In genomic region chr16:71484006-71484893, GRCh38 we compare ENCODE assay signal across 8 cellular contexts. TPM values are rescaled to one million over a fixed set of nuclear protein-coding genes. Genes with fewer than 3 reads are reported as not detected.
DNase-seq lines count a peak whose midpoint lies in the region; ATAC-seq and FAIRE-seq lines count a peak whose summit lies in the region.

No MANE protein-coding gene starts in this region.

- no peaks in the 10 kb centered on the region for H3K36me3 Mint-ChIP-seq in activated T-helper 1 cell treated with anti-CD3 and anti-CD28 coated beads, Interleukin-12 subunit alpha, Interleukin-12 subunit beta, Interleukin-2, Interleukin-4 antibody, amounts not matched to agents 30 ng/mL and 10 ng/mL and 1 ng/mL, durations not matched to agents 14 hours and 24 hours and 36 hours (ENCODE audit: low read depth)
- no peaks in the 10 kb centered on the region for H3K36me3 Mint-ChIP-seq in naive B cell
- peaks cover 14% of the 10 kb centered on the region for H3K36me3 Mint-ChIP-seq in stimulated activated effector memory CD8-positive, alpha-beta T cell treated with anti-CD3 and anti-CD28 coated beads, Interleukin-12 subunit alpha, Interleukin-12 subunit beta, amount 100 ng/mL, for 72 hours

- ATAC-seq in GM21723 (IDR thresholded peaks at IDR 0.05; ENCODE audit: unreplicated experiment) (peak; percentile 88), naive B cell (ENCODE audit: low read depth in 2 of 2) (peak; percentile 78 to 84)
- ATAC-seq in stimulated activated effector memory CD8-positive, alpha-beta T cell treated with anti-CD3 and anti-CD28 coated beads, Interleukin-12 subunit alpha, Interleukin-12 subunit beta, amount 100 ng/mL, for 72 hours: peak; percentile 92

- peak; percentile 83 for DNase-seq in DMS53 treated with DMSO at 0.1 percent for 48 hours (lab: John Stamatoyannopoulos, UW; ENCODE audit: unreplicated experiment)
- peak; percentile 86 for DNase-seq in KBM-7
- DNase-seq in RCC 7860 (ENCODE audit: low spot score): peak; percentile 82
- DNase-seq in activated T-helper 1 cell treated with anti-CD3 and anti-CD28 coated beads, Interleukin-12 subunit alpha, Interleukin-12 subunit beta, Interleukin-2, Interleukin-4 antibody, amounts not matched to agents 30 ng/mL and 10 ng/mL and 1 ng/mL, durations not matched to agents 14 hours and 24 hours and 36 hours (ENCODE audit: low spot score): peak; percentile 67
- DNase-seq in fibroblast of gingiva (ENCODE audit: low read depth): peak; percentile 93
- peak; percentile 87 for DNase-seq in naive B cell
- peak; percentile 57 to 86 for DNase-seq in stimulated activated effector memory CD8-positive, alpha-beta T cell treated with anti-CD3 and anti-CD28 coated beads, Interleukin-12 subunit alpha, Interleukin-12 subunit beta, amount 100 ng/mL, for 72 hours (ENCODE audit: low spot score in 2 of 2)

- intact Hi-C loops in activated T-helper 1 cell treated with anti-CD3 and anti-CD28 coated beads, Interleukin-12 subunit alpha, Interleukin-12 subunit beta, Interleukin-2, Interleukin-4 antibody, amounts not matched to agents 30 ng/mL and 10 ng/mL and 1 ng/mL, durations not matched to agents 14 hours and 24 hours and 36 hours (cut with micrococcal nuclease): loop anchor here (1.0 to 5.0 kb wide), 6 partner anchors 17 to 608 kb away; partner anchors contain the start of genes DHODH, DHX38, TXNL4B and ZNF23

- in situ Hi-C loops in KBM-7 (cut with MboI; ENCODE audit: low pct_unique_long_range_greater_than_20kb, low sequenced_read_pairs): no loop called here

- H3K27me3 Mint-ChIP-seq in activated T-helper 1 cell treated with anti-CD3 and anti-CD28 coated beads, Interleukin-12 subunit alpha, Interleukin-12 subunit beta, Interleukin-2, Interleukin-4 antibody, amounts not matched to agents 30 ng/mL and 10 ng/mL and 1 ng/mL, durations not matched to agents 14 hours and 24 hours and 36 hours (ENCODE audit: insufficient read depth): no peaks in the 10 kb centered on the region
- H3K27me3 Mint-ChIP-seq in naive B cell: peaks cover 0 to 15% (median 14%) of the 10 kb centered on the region in 3 donors

- peak overlapping the region; percentile 75 for H3K27ac Mint-ChIP-seq in activated T-helper 1 cell treated with anti-CD3 and anti-CD28 coated beads, Interleukin-12 subunit alpha, Interleukin-12 subunit beta, Interleukin-2, Interleukin-4 antibody, amounts not matched to agents 30 ng/mL and 10 ng/mL and 1 ng/mL, durations not matched to agents 14 hours and 24 hours and 36 hours
- H3K27ac Mint-ChIP-seq in naive B cell: peak overlapping the region; percentile 94 to 99 (median 98)
- H3K27ac Mint-ChIP-seq in stimulated activated effector memory CD8-positive, alpha-beta T cell treated with anti-CD3 and anti-CD28 coated beads, Interleukin-12 subunit alpha, Interleukin-12 subunit beta, amount 100 ng/mL, for 72 hours: peak overlapping the region; percentile 85

- peak; percentile 73 for FAIRE-seq in RCC 7860 (lab: Jason Lieb, UNC)

- peak overlapping the region; percentile 86 for H3K4me3 Mint-ChIP-seq in activated T-helper 1 cell treated with anti-CD3 and anti-CD28 coated beads, Interleukin-12 subunit alpha, Interleukin-12 subunit beta, Interleukin-2, Interleukin-4 antibody, amounts not matched to agents 30 ng/mL and 10 ng/mL and 1 ng/mL, durations not matched to agents 14 hours and 24 hours and 36 hours
- peak overlapping the region; percentile 70 to 96 (median 93) for H3K4me3 Mint-ChIP-seq in naive B cell
- H3K4me3 Mint-ChIP-seq in stimulated activated effector memory CD8-positive, alpha-beta T cell treated with anti-CD3 and anti-CD28 coated beads, Interleukin-12 subunit alpha, Interleukin-12 subunit beta, amount 100 ng/mL, for 72 hours: peak overlapping the region; percentile 72

- H3K4me1 Mint-ChIP-seq in activated T-helper 1 cell treated with anti-CD3 and anti-CD28 coated beads, Interleukin-12 subunit alpha, Interleukin-12 subunit beta, Interleukin-2, Interleukin-4 antibody, amounts not matched to agents 30 ng/mL and 10 ng/mL and 1 ng/mL, durations not matched to agents 14 hours and 24 hours and 36 hours (ENCODE audit: low read depth): peaks cover 18% of the 10 kb centered on the region
- H3K4me1 Mint-ChIP-seq in naive B cell: peaks cover 21 to 25% (median 22%) of the 10 kb centered on the region in 3 donors
- peaks cover 31% of the 10 kb centered on the region for H3K4me1 Mint-ChIP-seq in stimulated activated effector memory CD8-positive, alpha-beta T cell treated with anti-CD3 and anti-CD28 coated beads, Interleukin-12 subunit alpha, Interleukin-12 subunit beta, amount 100 ng/mL, for 72 hours

- H3K9me3 Mint-ChIP-seq in activated T-helper 1 cell treated with anti-CD3 and anti-CD28 coated beads, Interleukin-12 subunit alpha, Interleukin-12 subunit beta, Interleukin-2, Interleukin-4 antibody, amounts not matched to agents 30 ng/mL and 10 ng/mL and 1 ng/mL, durations not matched to agents 14 hours and 24 hours and 36 hours: no peaks in the 10 kb centered on the region
- H3K9me3 Mint-ChIP-seq in naive B cell: peaks cover 0 to 4% (median 0%) of the 10 kb centered on the region in 7 donors
- H3K9me3 Mint-ChIP-seq in stimulated activated effector memory CD8-positive, alpha-beta T cell treated with anti-CD3 and anti-CD28 coated beads, Interleukin-12 subunit alpha, Interleukin-12 subunit beta, amount 100 ng/mL, for 72 hours: no peaks in the 10 kb centered on the region

RNA-seq across cellular contexts. Expression of gene ZNF19, which starts 4.9 kb away (rescaled TPM):
- total RNA-seq in activated T-helper 1 cell treated with anti-CD3 and anti-CD28 coated beads, Interleukin-12 subunit alpha, Interleukin-12 subunit beta, Interleukin-2, Interleukin-4 antibody, amounts not matched to agents 30 ng/mL and 10 ng/mL and 1 ng/mL, durations not matched to agents 14 hours and 24 hours and 36 hours: 1.7 and 2.1 TPM in 2 replicates
- polyA plus RNA-seq in naive B cell (ENCODE audit: low read depth in 6 of 6): 1 to 10 TPM in 5 of 6 donors, not detected in 1; 1.6 to 3.5 (median 2.9) TPM

RNA-seq across cellular contexts. Expression of gene ZNF23, which starts 22.2 kb away (rescaled TPM):
- total RNA-seq in activated T-helper 1 cell treated with anti-CD3 and anti-CD28 coated beads, Interleukin-12 subunit alpha, Interleukin-12 subunit beta, Interleukin-2, Interleukin-4 antibody, amounts not matched to agents 30 ng/mL and 10 ng/mL and 1 ng/mL, durations not matched to agents 14 hours and 24 hours and 36 hours: 4.9 and 6.4 TPM in 2 replicates
- 10 to 100 TPM in 2 of 6 donors, 1 to 10 TPM in 4; 4.3 to 12.1 (median 7.3) TPM for polyA plus RNA-seq in naive B cell (ENCODE audit: low read depth in 6 of 6)

RNA-seq across cellular contexts. Expression of gene CHST4, which starts 42.0 kb away (rescaled TPM):
- total RNA-seq in activated T-helper 1 cell treated with anti-CD3 and anti-CD28 coated beads, Interleukin-12 subunit alpha, Interleukin-12 subunit beta, Interleukin-2, Interleukin-4 antibody, amounts not matched to agents 30 ng/mL and 10 ng/mL and 1 ng/mL, durations not matched to agents 14 hours and 24 hours and 36 hours: not detected in 2 replicates
- polyA plus RNA-seq in naive B cell (ENCODE audit: low read depth in 6 of 6): not detected

RNA-seq across cellular contexts. Expression of gene TLE7, which starts 42.4 kb away (rescaled TPM):
- not detected in 2 replicates for total RNA-seq in activated T-helper 1 cell treated with anti-CD3 and anti-CD28 coated beads, Interleukin-12 subunit alpha, Interleukin-12 subunit beta, Interleukin-2, Interleukin-4 antibody, amounts not matched to agents 30 ng/mL and 10 ng/mL and 1 ng/mL, durations not matched to agents 14 hours and 24 hours and 36 hours
- polyA plus RNA-seq in naive B cell (ENCODE audit: low read depth in 6 of 6): not detected

Comparison
In these comparisons a context has a peak if more than half of its experiments do, and no peak if none do; other contexts are left out.
1. Peak in every context shown above with its lines: DNase-seq and ATAC-seq.